ENCODE assay signal across 8 cellular contexts in the genomic region with DNA sequence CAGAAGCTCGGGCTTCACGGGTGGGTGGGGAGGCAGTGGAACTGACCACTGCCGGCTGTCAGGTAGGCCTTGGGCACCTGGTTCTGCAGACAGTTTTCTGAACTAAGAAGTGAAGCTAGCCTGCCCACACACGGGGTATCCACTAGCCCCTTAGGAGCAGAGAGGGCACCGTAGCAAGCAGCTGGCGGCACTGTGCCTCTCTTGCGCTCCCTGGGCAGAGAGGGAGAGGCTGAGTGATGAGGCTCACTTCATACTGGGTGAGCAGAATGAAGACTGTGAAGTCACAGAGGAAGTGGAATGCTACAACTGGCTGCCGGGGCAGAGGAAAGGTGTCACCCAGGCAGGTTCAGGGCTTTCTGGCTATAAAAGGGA. TPM values are rescaled to one million over a fixed set of nuclear protein-coding genes. Genes with fewer than 3 reads are reported as not detected.
A peak's percentile ranks its signal among the peaks of the same experiment; 100 is the strongest.
DNase-seq lines count a peak whose midpoint lies in the region; TF ChIP-seq lines count a peak whose summit lies in the region.

No MANE protein-coding gene starts in this region.

- WGBS in mammary epithelial cell (ENCODE audit: low coverage, missing lambda C conversion rate) = 33% methylated on average over 2 of the region's 8 CpGs
- 39 to 58% methylated on average over 6 to 8 of the region's 8 CpGs for WGBS in thyroid gland, 2 donors

- H3K27me3 ChIP-seq in mammary epithelial cell (ENCODE audit: insufficient read depth, low read length) (peaks cover 10% of the 10 kb centered on the region), neural progenitor cell (peaks cover 56% of the 10 kb centered on the region), thyroid gland (no peaks in the 10 kb centered on the region)

- H4K20me1 ChIP-seq in mammary epithelial cell (ENCODE audit: insufficient read depth, low read length) = no peaks in the 10 kb centered on the region
- no peaks in the 10 kb centered on the region for H4K20me1 ChIP-seq in neural progenitor cell (ENCODE audit: low read depth)

- BruUV-seq in mammary epithelial cell (replicated peaks; lab: Mats Ljungman, UMichigan) = no TSS peak

- H3K36me3 Mint-ChIP-seq in neural progenitor cell = peaks cover 12% of the 10 kb centered on the region

- peaks cover 27% of the 10 kb centered on the region for H3K27me3 Mint-ChIP-seq in neural progenitor cell (ENCODE audit: insufficient read depth, low read depth)

- peaks cover 20% of the 10 kb centered on the region for H3K4me1 Mint-ChIP-seq in neural progenitor cell

- in situ Hi-C loops in mammary epithelial cell (cut with MboI; ENCODE audit: low sequenced_read_pairs in 2 of 2) = no loop called here

- H3K4me3 ChIP-seq in GM12864 (ENCODE audit: low read depth, low read length) (peak overlapping the region; percentile 56), SK-N-MC (peak overlapping the region; percentile 95), mammary epithelial cell (replicated peaks in 1 of 3; ENCODE audit: insufficient read depth in 1 of 3, low read depth in 2 of 3, low read length in 3 of 3) (no peak overlapping the region), neural progenitor cell (peak overlapping the region; percentile 54), thyroid gland (replicated peaks in 1 of 3) (peak overlapping the region in 1 of 3 donors; percentile 23)

- H2AFZ ChIP-seq in mammary epithelial cell (ENCODE audit: low read depth, low read length) (peak overlapping the region; percentile 68), neural progenitor cell (replicated peaks) (peak overlapping the region; percentile 99)

- peaks cover 25% of the 10 kb centered on the region for H3F3A ChIP-seq in neural progenitor cell (ENCODE audit: low read depth)

- H3K27ac Mint-ChIP-seq in neural progenitor cell = no peak overlapping the region

- H3K36me3 ChIP-seq in SK-N-MC (ENCODE audit: insufficient read depth, low read length) (peaks cover 28% of the 10 kb centered on the region), mammary epithelial cell (ENCODE audit: insufficient read depth, low read length) (no peaks in the 10 kb centered on the region), neural progenitor cell (no peaks in the 10 kb centered on the region), thyroid gland (no peaks in the 10 kb centered on the region)

- H3K27ac ChIP-seq in SK-N-MC (no peak overlapping the region), mammary epithelial cell (ENCODE audit: insufficient read depth, low read depth, low read length) (no peak overlapping the region), neural progenitor cell (no peak overlapping the region), thyroid gland (no peak overlapping the region)

- DNase-seq in GM12864 (ENCODE audit: low read depth) (no peak), SK-N-MC (ENCODE audit: low read depth, low spot score) (no peak), mammary epithelial cell (no peak), neural progenitor cell (ENCODE audit: low spot score) (no peak), NCI-H1092 treated with DMSO at 0.1 percent for 48 hours (lab: John Stamatoyannopoulos, UW) (no peak), thyroid gland (no peak), AG20443 (ENCODE audit: low spot score) (no peak), NOMO-1 treated with dmso at 0.1 percent for 144 hours (lab: John Stamatoyannopoulos, UW; ENCODE audit: unreplicated experiment) (no peak)

- peak overlapping the region; percentile 83 for H3K4me3 Mint-ChIP-seq in neural progenitor cell

- CTCF ChIA-PET in mammary epithelial cell (lab: Charles Lee; ENCODE audit: low non-redundant PET) = no interaction called here

- H3K4me1 ChIP-seq in mammary epithelial cell (ENCODE audit: insufficient read depth, low read length) (peaks cover 39% of the 10 kb centered on the region), neural progenitor cell (peaks cover 12% of the 10 kb centered on the region), thyroid gland (peaks cover 5 to 20% of the 10 kb centered on the region in 2 donors)

- H3K4me2 ChIP-seq in mammary epithelial cell (ENCODE audit: insufficient read depth, low read depth, low read length) = no peak overlapping the region
- peak overlapping the region; percentile 82 for H3K4me2 ChIP-seq in neural progenitor cell

- intact Hi-C loops in mammary epithelial cell (cut with micrococcal nuclease) (no loop called here), thyroid gland (cut with DNase I) (no loop called here)

- no peak for TF ChIP-seq POLR2A in thyroid gland (IDR thresholded peaks at IDR 0.05)

- no peaks in the 10 kb centered on the region for H3K9me3 Mint-ChIP-seq in neural progenitor cell

- TF ChIP-seq CTCF in GM12864 (IDR thresholded peaks at IDR 0.05; ENCODE audit: low read depth, low read length, missing control alignments) = peak; percentile 9
- no peak for TF ChIP-seq CTCF in mammary epithelial cell (conservative IDR thresholded peaks at IDR 0.05 in 1 of 2, IDR thresholded peaks at IDR 0.05 in 1 of 2; ENCODE audit: extremely low read depth in 1 of 2, insufficient read depth in 1 of 2, low read depth in 1 of 2, low read length in 2 of 2)
- no peak for TF ChIP-seq CTCF in neural progenitor cell (IDR thresholded peaks at IDR 0.05)
- TF ChIP-seq CTCF in thyroid gland (IDR thresholded peaks at IDR 0.05) = no peak

- dilution Hi-C loops in mammary epithelial cell (cut with HindIII; ENCODE audit: low sequenced_read_pairs) = no loop called here

- H3K79me2 ChIP-seq in mammary epithelial cell (ENCODE audit: insufficient read depth, low read length) (no peaks in the 10 kb centered on the region), neural progenitor cell (ENCODE audit: low read depth) (no peaks in the 10 kb centered on the region)

- H3K9ac ChIP-seq in SK-N-MC (ENCODE audit: insufficient read length) = peak overlapping the region; percentile 93
- no peak overlapping the region for H3K9ac ChIP-seq in mammary epithelial cell (ENCODE audit: insufficient read depth, low read length)
- H3K9ac ChIP-seq in neural progenitor cell = no peak overlapping the region

- no peaks in the 10 kb centered on the region for H3K9me3 ChIP-seq in SK-N-MC (ENCODE audit: low read depth, low read length)
- H3K9me3 ChIP-seq in mammary epithelial cell (replicated peaks; ENCODE audit: insufficient read depth, low read length) = no peaks in the 10 kb centered on the region
- no peaks in the 10 kb centered on the region for H3K9me3 ChIP-seq in neural progenitor cell (ENCODE audit: low read depth)
- H3K9me3 ChIP-seq in thyroid gland = no peaks in the 10 kb centered on the region

RNA-seq across cellular contexts. Expression of a gene that starts 0.8 kb away (rescaled TPM):
- total RNA-seq in mammary epithelial cell = 1 to 10 TPM in 1 of 2 donors, under 1 TPM in 1; 0.28 to 1.3 TPM
- polyA plus RNA-seq in mammary epithelial cell = 0.17 TPM
- polyA minus RNA-seq in mammary epithelial cell = not detected
- 4.3 and 4.9 TPM in 2 replicates for total RNA-seq in neural progenitor cell (ENCODE audit: low replicate concordance)
- total RNA-seq in thyroid gland = 1 to 10 TPM in 1 of 4 donors, under 1 TPM in 2, not detected in 1; 0.63 to 1.7 (median 0.75) TPM

RNA-seq across cellular contexts. Expression of a gene that starts 9.7 kb away (rescaled TPM):
- total RNA-seq in mammary epithelial cell (10 to 100 TPM in 1 of 2 donors, 1 to 10 TPM in 1; 1.2 to 21.1 TPM), neural progenitor cell (ENCODE audit: low replicate concordance) (61.9 and 71.2 TPM in 2 replicates), thyroid gland (1 to 10 TPM in 1 of 4 donors, under 1 TPM in 3; 0.46 to 1.7 (median 0.89) TPM)
- polyA plus RNA-seq in mammary epithelial cell = 34.5 TPM
- 46.3 TPM for polyA minus RNA-seq in mammary epithelial cell

RNA-seq across cellular contexts. Expression of a gene that starts 20.5 kb away (rescaled TPM):
- 10 to 100 TPM; 45.5 to 93.8 TPM for total RNA-seq in mammary epithelial cell
- 108 TPM for polyA plus RNA-seq in mammary epithelial cell
- 191 TPM for polyA minus RNA-seq in mammary epithelial cell
- 94.3 and 128 TPM in 2 replicates for total RNA-seq in neural progenitor cell (ENCODE audit: low replicate concordance)
- total RNA-seq in thyroid gland = 100 to 1,000 TPM in 3 of 4 donors, 10 to 100 TPM in 1; 85.3 to 123 (median 104) TPM

RNA-seq across cellular contexts. Expression of a gene that starts 59.8 kb away (rescaled TPM):
- 10 to 100 TPM; 64.5 to 93.9 TPM for total RNA-seq in mammary epithelial cell
- 92.4 TPM for polyA plus RNA-seq in mammary epithelial cell
- 108 TPM for polyA minus RNA-seq in mammary epithelial cell
- 55.9 and 106 TPM in 2 replicates for total RNA-seq in neural progenitor cell (ENCODE audit: low replicate concordance)
- 100 to 1,000 TPM in 3 of 4 donors, 10 to 100 TPM in 1; 83.8 to 149 (median 119) TPM for total RNA-seq in thyroid gland

Comparison
In these comparisons a context has a peak if more than half of its experiments do, and no peak if none do; other contexts are left out.
1. H3K4me3 ChIP-seq: peak in GM12864 (single experiment), SK-N-MC (single experiment) and neural progenitor cell (single experiment); none in mammary epithelial cell (0 of 3).